In genomic region chr1:145886390-145886789, GRCh38 we compare ENCODE assay signal across 6 cellular contexts.
DNase-seq lines count a peak whose midpoint lies in the region; ATAC-seq and TF ChIP-seq lines count a peak whose summit lies in the region.

No MANE protein-coding gene starts in this region.

- peak overlapping the region; percentile 91 for H3K4me2 ChIP-seq in parathyroid adenoma (ENCODE audit: low read length)

- peaks cover 25% of the 10 kb centered on the region for H3K27me3 ChIP-seq in HUES48 (ENCODE audit: control insufficient read depth, insufficient read depth, low read length)
- no peaks in the 10 kb centered on the region for H3K27me3 ChIP-seq in parathyroid adenoma (ENCODE audit: control insufficient read depth, insufficient read depth, low read length)

- no peaks in the 10 kb centered on the region for H3K36me3 ChIP-seq in HUES48 (ENCODE audit: control insufficient read depth, insufficient read depth, low read length)
- no peaks in the 10 kb centered on the region for H3K36me3 ChIP-seq in parathyroid adenoma (ENCODE audit: control insufficient read depth, insufficient read depth, low read length)

- peak overlapping the region; percentile 70 for H2AFZ ChIP-seq in parathyroid adenoma

- no peaks in the 10 kb centered on the region for H3K79me2 ChIP-seq in parathyroid adenoma

- H3K9me3 ChIP-seq in HUES48 (ENCODE audit: control insufficient read depth, insufficient read depth, low read length): no peaks in the 10 kb centered on the region
- H3K9me3 ChIP-seq in parathyroid adenoma (ENCODE audit: control insufficient read depth, low read length): no peaks in the 10 kb centered on the region

- peak overlapping the region; percentile 79 for H3K4me3 ChIP-seq in HUES48 (ENCODE audit: low read depth, low read length)
- H3K4me3 ChIP-seq in coronary artery: peak overlapping the region; percentile 82
- peak overlapping the region; percentile 59 for H3K4me3 ChIP-seq in parathyroid adenoma (ENCODE audit: low read depth, low read length)

- TF ChIP-seq CTCF in coronary artery (IDR thresholded peaks at IDR 0.05) (no peak), parathyroid adenoma (IDR thresholded peaks at IDR 0.05) (no peak)

- H3K4me1 ChIP-seq in HUES48 (ENCODE audit: control insufficient read depth, insufficient read depth, low read length) (peaks cover 5% of the 10 kb centered on the region; the same call in 1 of the 2 replicates), parathyroid adenoma (no peaks in the 10 kb centered on the region)

- H3K9ac ChIP-seq in HUES48 (ENCODE audit: low read depth, low read length): no peak overlapping the region
- no peak overlapping the region for H3K9ac ChIP-seq in parathyroid adenoma

- H3K27ac ChIP-seq in HUES48 (ENCODE audit: low read depth, low read length) (no peak overlapping the region), coronary artery (peak overlapping the region; percentile 33 to 75), parathyroid adenoma (no peak overlapping the region)

- ATAC-seq in GM19455 (IDR thresholded peaks at IDR 0.05; ENCODE audit: unreplicated experiment) (no peak), HG03354 (IDR thresholded peaks at IDR 0.05; ENCODE audit: poor library complexity, severe bottlenecking, unreplicated experiment) (no peak)

- DNase-seq in coronary artery (ENCODE audit: low spot score): no peak
- no peak for DNase-seq in NK-92 (lab: John Stamatoyannopoulos, UW; ENCODE audit: unreplicated experiment)

Comparison
In these comparisons a context has a peak if more than half of its experiments do, and no peak if none do; other contexts are left out.
1. H3K27ac ChIP-seq: peak in coronary artery (2 of 2); none in HUES48 (single experiment) and parathyroid adenoma (single experiment).
2. Peak in every context shown above with its lines, with median percentiles within 50 percentile points of each other: H3K4me3 ChIP-seq.